18 cellular contexts compared by ENCODE assay signal in genomic region chr1:43693371-43693770, GRCh38. TPM values are rescaled to one million over a fixed set of nuclear protein-coding genes. Genes with fewer than 3 reads are reported as not detected.
DNase-seq lines count a peak whose midpoint lies in the region; ATAC-seq and TF ChIP-seq lines count a peak whose summit lies in the region.
"Had no signal": no experiment of that assay in that cellular context is flagged by ENCODE, and none has a peak within 500 bp of the region (broad histone marks: within the 10 kb centered on the region; RNA-seq: fewer than 3 reads in every experiment).

No MANE protein-coding gene starts in this region.

- H3K4me3 Mint-ChIP-seq in activated T-cell treated with anti-CD3 and anti-CD28 coated beads, Interleukin-2, amount 50 U/mL, for 24 hours, result no peak overlapping the region
- H3K4me3 Mint-ChIP-seq: CD14-positive monocyte; CD8-positive, alpha-beta T cell; HFFc6 had no signal

- intact Hi-C loops in Panc1 (cut with micrococcal nuclease; ENCODE audit: unreplicated experiment), result no loop called here

- H3K79me2 ChIP-seq in trophoblast cell (ENCODE audit: control insufficient read depth, insufficient read depth, low read length, poor library complexity), result no peaks in the 10 kb centered on the region

- H3K27ac ChIP-seq in Panc1 (ENCODE audit: low read length) (no peak overlapping the region), cingulate gyrus (ENCODE audit: low read depth, low read length) (peak overlapping the region; percentile 78), trophoblast cell (ENCODE audit: low read depth, low read length) (no peak overlapping the region)
- H3K27ac ChIP-seq: 22Rv1, HL-60 had no signal

- ATAC-seq in Panc1 (no peak), HG02623 (IDR thresholded peaks at IDR 0.05; ENCODE audit: unreplicated experiment) (no peak)
- ATAC-seq: CD8-positive, alpha-beta T cell had no signal

- in situ Hi-C loops in Panc1 (cut with HindIII; ENCODE audit: low pct_unique_long_range_greater_than_20kb, low sequenced_read_pairs), result no loop called here

- peak overlapping the region; percentile 37 for H4K12ac ChIP-seq in trophoblast cell (ENCODE audit: low read depth, low read length)

- no peaks in the 10 kb centered on the region for H3K4me1 Mint-ChIP-seq in activated T-cell treated with anti-CD3 and anti-CD28 coated beads, Interleukin-2, amount 50 U/mL, for 24 hours (ENCODE audit: low read depth)

- H3K36me3 ChIP-seq in Panc1 (ENCODE audit: control insufficient read depth, insufficient read depth, low read length) (peaks cover 43% of the 10 kb centered on the region), trophoblast cell (ENCODE audit: control insufficient read depth in 1 of 2, insufficient read depth in 2 of 2, low read length in 2 of 2) (peaks cover 70 to 96% of the 10 kb centered on the region in 2 experiments)

- CTCF ChIA-PET in Panc1 (lab: Charles Lee), result interaction anchor here (0.5 kb wide), 1 partner anchor 355 kb away, joined by 4 read pairs; no protein-coding TSS in a partner anchor

- no CpG with 5 or more reads among the region's 6 CpGs for WGBS in trophoblast cell (ENCODE audit: extremely low coverage, insufficient coverage, insufficient read length)

- H3K36me3 Mint-ChIP-seq in activated T-cell treated with anti-CD3 and anti-CD28 coated beads, Interleukin-2, amount 50 U/mL, for 24 hours (ENCODE audit: low read depth), result no peaks in the 10 kb centered on the region

- H3K4me2 ChIP-seq in trophoblast cell (ENCODE audit: low read length), result no peak overlapping the region

- peak overlapping the region; percentile 0 for H3K27ac Mint-ChIP-seq in activated T-cell treated with anti-CD3 and anti-CD28 coated beads, Interleukin-2, amount 50 U/mL, for 24 hours
- H3K27ac Mint-ChIP-seq: CD8-positive, alpha-beta T cell; HFFc6 had no signal

- H2BK120ac ChIP-seq in trophoblast cell (ENCODE audit: insufficient read depth, low read length, poor library complexity), result no peak overlapping the region

- H2AK5ac ChIP-seq in trophoblast cell (ENCODE audit: low read length), result no peak overlapping the region

- no peaks in the 10 kb centered on the region for H3K27me3 ChIP-seq in Panc1 (ENCODE audit: control insufficient read depth, insufficient read depth, low read length)
- no peaks in the 10 kb centered on the region for H3K27me3 ChIP-seq in trophoblast cell (ENCODE audit: insufficient read depth, low read length)

- H4K8ac ChIP-seq in trophoblast cell (ENCODE audit: low read depth, low read length), result no peak overlapping the region

- no peak overlapping the region for H3K4ac ChIP-seq in trophoblast cell (ENCODE audit: low read depth, low read length)

- POLR2A ChIA-PET in Panc1 (lab: Charles Lee), result no interaction called here

- H3K9me3 Mint-ChIP-seq in activated T-cell treated with anti-CD3 and anti-CD28 coated beads, Interleukin-2, amount 50 U/mL, for 24 hours, result no peaks in the 10 kb centered on the region
- H3K9me3 Mint-ChIP-seq: CD14-positive monocyte; CD8-positive, alpha-beta T cell; HFFc6 had no signal

- no peak overlapping the region for H3K4me3 ChIP-seq in Panc1 (ENCODE audit: low read depth in 2 of 2, low read length in 2 of 2)
- H3K4me3 ChIP-seq in trophoblast cell (ENCODE audit: low read depth, low read length), result no peak overlapping the region

- no peak overlapping the region for H2AFZ ChIP-seq in trophoblast cell (ENCODE audit: insufficient read depth, low read length, poor library complexity)

- H3K9me3 ChIP-seq in Panc1 (ENCODE audit: control insufficient read depth, insufficient read depth, low read depth, low read length) (no peaks in the 10 kb centered on the region), trophoblast cell (ENCODE audit: insufficient read depth, low read depth, low read length) (no peaks in the 10 kb centered on the region)

- H3K18ac ChIP-seq in trophoblast cell (ENCODE audit: low read length), result no peak overlapping the region

- H3K9ac ChIP-seq in trophoblast cell (ENCODE audit: low read length), result no peak overlapping the region

- H3K79me1 ChIP-seq in trophoblast cell (ENCODE audit: low read length), result no peaks in the 10 kb centered on the region

- no peak for TF ChIP-seq CTCF in Panc1 (IDR thresholded peaks at IDR 0.05)

- H2BK5ac ChIP-seq in trophoblast cell (ENCODE audit: low read depth, low read length, poor library complexity), result no peak overlapping the region

- no peaks in the 10 kb centered on the region for H3K4me1 ChIP-seq in Panc1 (ENCODE audit: control insufficient read depth, insufficient read depth, low read length)
- H3K4me1 ChIP-seq in trophoblast cell (ENCODE audit: control insufficient read depth in 1 of 2, insufficient read depth in 2 of 2, low read length in 2 of 2), result no peaks in the 10 kb centered on the region

- no peak overlapping the region for H3K14ac ChIP-seq in trophoblast cell (ENCODE audit: low read length)

- H3K27me3 Mint-ChIP-seq in activated T-cell treated with anti-CD3 and anti-CD28 coated beads, Interleukin-2, amount 50 U/mL, for 24 hours, result no peaks in the 10 kb centered on the region

- H2BK12ac ChIP-seq in trophoblast cell (ENCODE audit: low read length), result no peak overlapping the region

- DNase-seq in activated T-cell treated with anti-CD3 and anti-CD28 coated beads, Interleukin-2, amount 50 U/mL, for 24 hours, result no peak
- no peak for DNase-seq in activated T-cell treated with anti-CD3 and anti-CD28 coated beads for 4 hours
- DNase-seq in Panc1 (ENCODE audit: low read depth, low spot score), result no peak
- no peak for DNase-seq in trophoblast cell
- no peak for DNase-seq in HuH-7.5 (ENCODE audit: low spot score)
- DNase-seq: CD8-positive, alpha-beta T cell; COR-L47; DMS153; DMS79 treated with DMSO at 0.1 percent for 48 hours; EL; HCEC 1CT; HFFc6; IMR-90 had no signal

- no peak overlapping the region for H4K91ac ChIP-seq in trophoblast cell (ENCODE audit: low read depth, low read length)

- TSS peak; percentile 30 for BruUV-seq in Panc1 (replicated peaks; lab: Mats Ljungman, UMichigan)

- H3K23ac ChIP-seq in trophoblast cell (ENCODE audit: low read length), result no peak overlapping the region

RNA-seq across cellular contexts. Expression of gene ST3GAL3, which starts 14.0 kb away (rescaled TPM):
- total RNA-seq in Panc1 (2021; ENCODE audit: unreplicated experiment), result 26.0 TPM
- polyA plus RNA-seq in Panc1 (2012; ENCODE audit: insufficient read length), result 17.9 TPM
- 3.6 and 4.8 TPM in 2 replicates for polyA plus RNA-seq in trophoblast cell (2013)

RNA-seq across cellular contexts. Expression of gene KDM4A, which starts 43.4 kb away (rescaled TPM):
- total RNA-seq in Panc1 (2021; ENCODE audit: unreplicated experiment), result 48.2 TPM
- 42.7 TPM for polyA plus RNA-seq in Panc1 (2012; ENCODE audit: insufficient read length)
- polyA plus RNA-seq in trophoblast cell (2013), result 20.5 and 21.9 TPM in 2 replicates
